In genomic region chr6:121260651-121261102, GRCh38 we compare ENCODE assay signal across 1 cellular context.
TF ChIP-seq lines count a peak whose summit lies in the region.

No MANE protein-coding gene starts in this region.

TF ChIP-seq in K562, 482 proteins besides CTCF, POLR2A, EP300 and RAD21 (continued from another document):
- TF ChIP-seq PHF8 (IDR thresholded peaks at IDR 0.05; ENCODE audit: borderline replicate concordance, low read length) = no peak
